In genomic region chr1:82464362-82464931, GRCh38 we compare ENCODE assay signal across 1 cellular context.
TF ChIP-seq lines count a peak whose summit lies in the region.

No MANE protein-coding gene starts in this region.

TF ChIP-seq in SK-N-SH treated with all-trans-retinoic acid at 6 μM for 48 hours, 23 proteins besides CTCF, POLR2A, EP300 and RAD21 (continued from another document):
- TF ChIP-seq PATZ1 (CRISPR knock-in tag; IDR thresholded peaks at IDR 0.05; ENCODE audit: borderline replicate concordance) (no peak), ZC3H10 (CRISPR knock-in tag; IDR thresholded peaks at IDR 0.05) (no peak), GLIS3 (CRISPR knock-in tag; IDR thresholded peaks at IDR 0.05) (no peak), TCF4 (CRISPR knock-in tag; IDR thresholded peaks at IDR 0.05; ENCODE audit: borderline replicate concordance) (no peak)
